Comparison of ENCODE assay signal across 16 cellular contexts in genomic region chr15:87032291-87032690, GRCh38.
"Had no signal": no experiment of that assay in that cellular context is flagged by ENCODE, and none has a peak within 500 bp of the region (broad histone marks: within the 10 kb centered on the region; RNA-seq: fewer than 3 reads in every experiment).

No MANE protein-coding gene starts in this region.

- H3K36me3 ChIP-seq: colonic mucosa, esophagus squamous epithelium, right atrium auricular region, tibial artery, WERI-Rb-1 had no signal

- H3K4me3 ChIP-seq: colonic mucosa, esophagus squamous epithelium, right atrium auricular region, tibial artery had no signal

- H3K4me1 ChIP-seq: colonic mucosa, right atrium auricular region, tibial artery had no signal

- H3K27ac ChIP-seq: colonic mucosa, esophagus squamous epithelium, right atrium auricular region, tibial artery, WERI-Rb-1 had no signal

- DNase-seq: activated CD4-positive, alpha-beta memory T cell treated with anti-CD3 and anti-CD28 coated beads, Interleukin-2, amount 10 ng/mL, durations not matched to agents 7 days and 5 days; activated naive CD4-positive, alpha-beta T cell treated with anti-CD3 and anti-CD28 coated beads, Interleukin-2, amount 50 U/mL, for 16 hours; activated T-cell treated with anti-CD3 and anti-CD28 coated beads, Interleukin-2, amount 50 U/mL, for 24 hours; central memory CD4-positive, alpha-beta T cell; colonic mucosa; esophagus squamous epithelium; foreskin fibroblast; glutamatergic neuron; hypothalamus; occipital lobe; stimulated activated CD4-positive, alpha-beta T cell treated with anti-CD3 and anti-CD28 coated beads, Interleukin-4, amount 100 ng/mL, for 1 hour; stimulated activated naive B cell treated with anti-CD40 and anti-IgM and Interleukin-4, amounts not matched to agents 10 μg/mL and 1 μg/mL and 100 μg/mL, for 72 hours; T1000; tibial artery; WERI-Rb-1 had no signal

- ATAC-seq: stimulated activated naive B cell treated with anti-CD40 and anti-IgM and Interleukin-4, amounts not matched to agents 10 μg/mL and 1 μg/mL and 100 μg/mL, for 72 hours had no signal

- H3K27me3 ChIP-seq: colonic mucosa, esophagus squamous epithelium, right atrium auricular region had no signal

- H3K9me3 ChIP-seq: colonic mucosa, esophagus squamous epithelium, right atrium auricular region, tibial artery had no signal
